In genomic region chr2:106292627-106293026, GRCh38 we compare ENCODE assay signal across 30 cellular contexts.
"Had no signal": no experiment of that assay in that cellular context is flagged by ENCODE, and none has a peak within 500 bp of the region (broad histone marks: within the 10 kb centered on the region; RNA-seq: fewer than 3 reads in every experiment).

No MANE protein-coding gene starts in this region.

- H3K4me3 ChIP-seq: ascending aorta, cardiac muscle cell had no signal

- ATAC-seq: activated CD4-positive, alpha-beta T cell treated with anti-CD3 and anti-CD28 coated beads for 36 hours; activated CD4-positive, CD25-positive, alpha-beta regulatory T cell treated with anti-CD3 and anti-CD28 coated beads, Interleukin-2, amount 50 U/mL, for 24 hours; activated CD8-positive, alpha-beta memory T cell treated with anti-CD3 and anti-CD28 coated beads, Interleukin-2, amount 10 ng/mL, durations not matched to agents 7 days and 5 days; activated naive CD8-positive, alpha-beta T cell treated with anti-CD3 and anti-CD28 coated beads, Interleukin-2, amount 50 U/mL, for 24 hours; WTC11 had no signal

- DNase-seq: activated CD4-positive, alpha-beta memory T cell treated with anti-CD3 and anti-CD28 coated beads, Interleukin-2, amount 10 ng/mL, durations not matched to agents 7 days and 5 days; activated CD4-positive, alpha-beta T cell treated with anti-CD3 and anti-CD28 coated beads for 1 hour; activated CD4-positive, alpha-beta T cell treated with anti-CD3 and anti-CD28 coated beads for 36 hours; activated CD4-positive, alpha-beta T cell treated with anti-CD3 and anti-CD28 coated beads for 48 hours; activated CD4-positive, alpha-beta T cell treated with anti-CD3 and anti-CD28 coated beads, Interleukin-2, amount 10 ng/mL, durations not matched to agents 7 days and 5 days; activated CD4-positive, alpha-beta T cell treated with anti-CD3 and anti-CD28 coated beads, Interleukin-2, amount 50 U/mL, for 48 hours; activated CD4-positive, CD25-positive, alpha-beta regulatory T cell; activated CD8-positive, alpha-beta memory T cell treated with anti-CD3 and anti-CD28 coated beads for 24 hours; activated CD8-positive, alpha-beta memory T cell treated with anti-CD3 and anti-CD28 coated beads, Interleukin-2, amount 10 ng/mL, durations not matched to agents 7 days and 5 days; activated CD8-positive, alpha-beta memory T cell treated with anti-CD3 and anti-CD28 coated beads, Interleukin-2, amount 50 U/mL, for 48 hours; activated effector memory CD4-positive, alpha-beta T cell treated with Interleukin-2 at 50 U/mL for 16 hours; activated gamma-delta T cell; activated naive CD4-positive, alpha-beta T cell treated with anti-CD3 and anti-CD28 coated beads, Interleukin-2, amount 10 ng/mL, durations not matched to agents 7 days and 5 days; activated naive CD4-positive, alpha-beta T cell treated with Interleukin-2 at 50 U/mL for 16 hours; activated naive CD8-positive, alpha-beta T cell treated with anti-CD3 and anti-CD28 coated beads, Interleukin-2, amount 10 ng/mL, durations not matched to agents 7 days and 5 days; activated naive CD8-positive, alpha-beta T cell treated with anti-CD3 and anti-CD28 coated beads, Interleukin-2, amount 50 U/mL, for 24 hours; activated T-cell treated with anti-CD3 and anti-CD28 coated beads, Interleukin-2, amount 50 U/mL, for 24 hours; activated T-cell treated with anti-CD3 and anti-CD28 coated beads, Interleukin-2, amount 50 U/mL, for 48 hours; amygdala; anterior cingulate cortex; central memory CD4-positive, alpha-beta T cell; SW 1271; T-helper 1 cell; T-helper 2 cell; T-helper 9 cell; WERI-Rb-1 had no signal

- H3K27ac ChIP-seq: ascending aorta, cardiac muscle cell, WERI-Rb-1 had no signal

- H3K27me3 ChIP-seq: ascending aorta, cardiac muscle cell had no signal

- H3K36me3 ChIP-seq: ascending aorta, cardiac muscle cell, WERI-Rb-1 had no signal

- H3K9me3 ChIP-seq: ascending aorta had no signal

- H3K4me1 ChIP-seq: ascending aorta had no signal
